1 cellular context compared by ENCODE assay signal in the genomic region with DNA sequence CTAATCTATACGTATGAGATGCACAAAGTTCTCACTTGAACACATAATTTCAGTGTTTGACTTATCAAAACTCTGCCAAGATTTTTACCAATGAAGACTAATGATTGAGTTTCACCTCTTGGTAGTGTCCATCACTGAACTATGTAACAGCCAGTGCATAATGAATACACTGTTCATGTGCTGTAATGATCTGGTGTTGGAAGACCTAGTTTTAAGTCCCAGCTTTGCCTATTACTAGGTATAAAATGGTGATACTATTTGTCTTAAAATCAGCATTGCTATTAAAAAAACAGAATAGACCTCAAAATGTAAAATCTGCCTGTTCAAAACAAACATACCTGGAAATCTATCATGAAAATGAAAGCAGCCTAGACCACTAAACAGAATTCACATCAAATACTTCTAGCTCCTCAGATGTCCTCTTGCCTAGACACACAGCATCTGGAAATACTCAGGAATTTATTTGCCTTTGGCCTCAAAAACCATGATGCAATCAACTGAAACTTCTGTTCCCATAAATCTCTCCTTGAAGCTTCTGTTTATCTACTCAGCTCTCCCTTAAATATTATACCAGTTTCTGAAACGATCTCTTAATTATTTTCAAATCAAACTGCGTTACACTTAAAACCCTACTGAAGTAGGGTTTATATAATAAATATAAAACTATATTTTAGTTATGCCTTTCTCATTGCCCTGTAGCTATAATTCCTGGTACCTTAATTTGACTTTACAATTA.
A peak's percentile ranks its signal among the peaks of the same experiment; 100 is the strongest.
TF ChIP-seq lines count a peak whose summit lies in the region.

No MANE protein-coding gene starts in this region.

TF ChIP-seq in HEK293, 187 proteins besides CTCF, POLR2A, EP300 and RAD21 (continued from another document and continues in another):
- no peak for TF ChIP-seq ZNF404 (tag by site-specific recombination; IDR thresholded peaks at IDR 0.05)
- TF ChIP-seq ZNF221 (tag by site-specific recombination; IDR thresholded peaks at IDR 0.05; ENCODE audit: borderline replicate concordance), result no peak
- no peak for TF ChIP-seq ZNF416 (tag by site-specific recombination; IDR thresholded peaks at IDR 0.05)
- no peak for TF ChIP-seq ZBTB7A (tag by site-specific recombination; IDR thresholded peaks at IDR 0.05; ENCODE audit: low read depth)
- no peak for TF ChIP-seq ZNF555 (tag by site-specific recombination; conservative IDR thresholded peaks at IDR 0.05)
- TF ChIP-seq KLF9 (tag by site-specific recombination; IDR thresholded peaks at IDR 0.05; ENCODE audit: low read depth), result no peak
- TF ChIP-seq GLIS1 (tag by site-specific recombination; IDR thresholded peaks at IDR 0.05), result no peak
- peak; percentile 65 for TF ChIP-seq FEZF1 (tag by site-specific recombination; IDR thresholded peaks at IDR 0.05)
- no peak for TF ChIP-seq ZFP41 (tag by site-specific recombination; IDR thresholded peaks at IDR 0.05; ENCODE audit: borderline replicate concordance)
- no peak for TF ChIP-seq ZNF558 (tag by site-specific recombination; IDR thresholded peaks at IDR 0.05)
- no peak for TF ChIP-seq ZNF114 (tag by site-specific recombination; IDR thresholded peaks at IDR 0.05)
- no peak for TF ChIP-seq ZNF600 (tag by site-specific recombination; IDR thresholded peaks at IDR 0.05)
- TF ChIP-seq ZNF433 (tag by site-specific recombination; IDR thresholded peaks at IDR 0.05; ENCODE audit: low read depth), result no peak
- no peak for TF ChIP-seq ZFP3 (tag by site-specific recombination; IDR thresholded peaks at IDR 0.05; ENCODE audit: low read depth)
- TF ChIP-seq ZNF184 (tag by site-specific recombination; IDR thresholded peaks at IDR 0.05), result no peak
- TF ChIP-seq ZNF274 (IDR thresholded peaks at IDR 0.05; ENCODE audit: low read length), result no peak
- TF ChIP-seq ZNF274 (tag by site-specific recombination; IDR thresholded peaks at IDR 0.05; ENCODE audit: borderline replicate concordance), result no peak
- TF ChIP-seq, protein P1, sequence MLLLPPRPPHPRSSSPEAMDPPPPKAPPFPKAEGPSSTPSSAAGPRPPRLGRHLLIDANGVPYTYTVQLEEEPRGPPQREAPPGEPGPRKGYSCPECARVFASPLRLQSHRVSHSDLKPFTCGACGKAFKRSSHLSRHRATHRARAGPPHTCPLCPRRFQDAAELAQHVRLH (tag by site-specific recombination; IDR thresholded peaks at IDR 0.05), result peak; percentile 55; the same call in 1 of the 2 replicates
- TF ChIP-seq, protein P2, sequence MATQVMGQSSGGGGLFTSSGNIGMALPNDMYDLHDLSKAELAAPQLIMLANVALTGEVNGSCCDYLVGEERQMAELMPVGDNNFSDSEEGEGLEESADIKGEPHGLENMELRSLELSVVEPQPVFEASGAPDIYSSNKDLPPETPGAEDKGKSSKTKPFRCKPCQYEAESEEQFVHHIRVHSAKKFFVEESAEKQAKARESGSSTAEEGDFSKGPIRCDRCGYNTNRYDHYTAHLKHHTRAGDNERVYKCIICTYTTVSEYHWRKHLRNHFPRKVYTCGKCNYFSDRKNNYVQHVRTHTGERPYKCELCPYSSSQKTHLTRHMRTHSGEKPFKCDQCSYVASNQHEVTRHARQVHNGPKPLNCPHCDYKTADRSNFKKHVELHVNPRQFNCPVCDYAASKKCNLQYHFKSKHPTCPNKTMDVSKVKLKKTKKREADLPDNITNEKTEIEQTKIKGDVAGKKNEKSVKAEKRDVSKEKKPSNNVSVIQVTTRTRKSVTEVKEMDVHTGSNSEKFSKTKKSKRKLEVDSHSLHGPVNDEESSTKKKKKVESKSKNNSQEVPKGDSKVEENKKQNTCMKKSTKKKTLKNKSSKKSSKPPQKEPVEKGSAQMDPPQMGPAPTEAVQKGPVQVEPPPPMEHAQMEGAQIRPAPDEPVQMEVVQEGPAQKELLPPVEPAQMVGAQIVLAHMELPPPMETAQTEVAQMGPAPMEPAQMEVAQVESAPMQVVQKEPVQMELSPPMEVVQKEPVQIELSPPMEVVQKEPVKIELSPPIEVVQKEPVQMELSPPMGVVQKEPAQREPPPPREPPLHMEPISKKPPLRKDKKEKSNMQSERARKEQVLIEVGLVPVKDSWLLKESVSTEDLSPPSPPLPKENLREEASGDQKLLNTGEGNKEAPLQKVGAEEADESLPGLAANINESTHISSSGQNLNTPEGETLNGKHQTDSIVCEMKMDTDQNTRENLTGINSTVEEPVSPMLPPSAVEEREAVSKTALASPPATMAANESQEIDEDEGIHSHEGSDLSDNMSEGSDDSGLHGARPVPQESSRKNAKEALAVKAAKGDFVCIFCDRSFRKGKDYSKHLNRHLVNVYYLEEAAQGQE (tag by site-specific recombination; IDR thresholded peaks at IDR 0.05), result no peak
- no peak for TF ChIP-seq ZNF37A (tag by site-specific recombination; IDR thresholded peaks at IDR 0.05)
- TF ChIP-seq KLF10 (tag by site-specific recombination; IDR thresholded peaks at IDR 0.05), result 0 out of 2 replicates have a peak, but pooled peaks have one; percentile 38
- no peak for TF ChIP-seq ZNF596 (tag by site-specific recombination; IDR thresholded peaks at IDR 0.05)
- TF ChIP-seq BCL11A (tag by site-specific recombination; IDR thresholded peaks at IDR 0.05; ENCODE audit: low read depth), result peak; percentile 49; the same call in 1 of the 2 replicates
- TF ChIP-seq, protein P3, sequence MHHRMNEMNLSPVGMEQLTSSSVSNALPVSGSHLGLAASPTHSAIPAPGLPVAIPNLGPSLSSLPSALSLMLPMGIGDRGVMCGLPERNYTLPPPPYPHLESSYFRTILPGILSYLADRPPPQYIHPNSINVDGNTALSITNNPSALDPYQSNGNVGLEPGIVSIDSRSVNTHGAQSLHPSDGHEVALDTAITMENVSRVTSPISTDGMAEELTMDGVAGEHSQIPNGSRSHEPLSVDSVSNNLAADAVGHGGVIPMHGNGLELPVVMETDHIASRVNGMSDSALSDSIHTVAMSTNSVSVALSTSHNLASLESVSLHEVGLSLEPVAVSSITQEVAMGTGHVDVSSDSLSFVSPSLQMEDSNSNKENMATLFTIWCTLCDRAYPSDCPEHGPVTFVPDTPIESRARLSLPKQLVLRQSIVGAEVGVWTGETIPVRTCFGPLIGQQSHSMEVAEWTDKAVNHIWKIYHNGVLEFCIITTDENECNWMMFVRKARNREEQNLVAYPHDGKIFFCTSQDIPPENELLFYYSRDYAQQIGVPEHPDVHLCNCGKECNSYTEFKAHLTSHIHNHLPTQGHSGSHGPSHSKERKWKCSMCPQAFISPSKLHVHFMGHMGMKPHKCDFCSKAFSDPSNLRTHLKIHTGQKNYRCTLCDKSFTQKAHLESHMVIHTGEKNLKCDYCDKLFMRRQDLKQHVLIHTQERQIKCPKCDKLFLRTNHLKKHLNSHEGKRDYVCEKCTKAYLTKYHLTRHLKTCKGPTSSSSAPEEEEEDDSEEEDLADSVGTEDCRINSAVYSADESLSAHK (tag by site-specific recombination; IDR thresholded peaks at IDR 0.05), result peak; percentile 76
- no peak for TF ChIP-seq MZF1 (tag by site-specific recombination; IDR thresholded peaks at IDR 0.05; ENCODE audit: borderline replicate concordance)
- TF ChIP-seq ZNF768 (tag by site-specific recombination; IDR thresholded peaks at IDR 0.05), result no peak
- no peak for TF ChIP-seq ZNF529 (tag by site-specific recombination; IDR thresholded peaks at IDR 0.05; ENCODE audit: insufficient replicate concordance)
- peak; percentile 42; the same call in 1 of the 2 replicates for TF ChIP-seq TCF7L2 (IDR thresholded peaks at IDR 0.05; ENCODE audit: borderline replicate concordance, low read depth, low read length)
- no peak for TF ChIP-seq KLF7 (tag by site-specific recombination; IDR thresholded peaks at IDR 0.05; ENCODE audit: borderline replicate concordance)
- TF ChIP-seq, protein P4, sequence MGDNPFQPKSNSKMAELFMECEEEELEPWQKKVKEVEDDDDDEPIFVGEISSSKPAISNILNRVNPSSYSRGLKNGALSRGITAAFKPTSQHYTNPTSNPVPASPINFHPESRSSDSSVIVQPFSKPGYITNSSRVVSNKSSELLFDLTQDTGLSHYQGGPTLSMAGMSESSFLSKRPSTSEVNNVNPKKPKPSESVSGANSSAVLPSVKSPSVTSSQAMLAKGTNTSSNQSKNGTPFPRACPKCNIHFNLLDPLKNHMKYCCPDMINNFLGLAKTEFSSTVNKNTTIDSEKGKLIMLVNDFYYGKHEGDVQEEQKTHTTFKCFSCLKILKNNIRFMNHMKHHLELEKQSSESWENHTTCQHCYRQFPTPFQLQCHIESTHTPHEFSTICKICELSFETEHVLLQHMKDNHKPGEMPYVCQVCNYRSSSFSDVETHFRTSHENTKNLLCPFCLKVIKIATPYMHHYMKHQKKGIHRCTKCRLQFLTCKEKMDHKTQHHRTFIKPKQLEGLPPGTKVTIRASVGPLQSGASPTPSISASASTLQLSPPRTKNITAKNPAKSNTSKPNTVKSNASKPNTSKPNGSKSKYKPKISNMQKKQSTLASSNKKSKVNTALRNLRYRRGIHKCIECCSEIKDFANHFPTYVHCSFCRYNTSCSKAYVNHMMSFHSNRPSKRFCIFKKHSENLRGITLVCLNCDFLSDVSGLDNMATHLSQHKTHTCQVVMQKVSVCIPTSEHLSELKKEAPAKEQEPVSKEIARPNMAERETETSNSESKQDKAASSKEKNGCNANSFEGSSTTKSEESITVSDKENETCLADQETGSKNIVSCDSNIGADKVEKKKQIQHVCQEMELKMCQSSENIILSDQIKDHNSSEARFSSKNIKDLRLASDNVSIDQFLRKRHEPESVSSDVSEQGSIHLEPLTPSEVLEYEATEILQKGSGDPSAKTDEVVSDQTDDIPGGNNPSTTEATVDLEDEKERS (tag by site-specific recombination; IDR thresholded peaks at IDR 0.05), result no peak
- peak; percentile 73 for TF ChIP-seq ZXDB (tag by site-specific recombination; IDR thresholded peaks at IDR 0.05)
- TF ChIP-seq, protein P5, sequence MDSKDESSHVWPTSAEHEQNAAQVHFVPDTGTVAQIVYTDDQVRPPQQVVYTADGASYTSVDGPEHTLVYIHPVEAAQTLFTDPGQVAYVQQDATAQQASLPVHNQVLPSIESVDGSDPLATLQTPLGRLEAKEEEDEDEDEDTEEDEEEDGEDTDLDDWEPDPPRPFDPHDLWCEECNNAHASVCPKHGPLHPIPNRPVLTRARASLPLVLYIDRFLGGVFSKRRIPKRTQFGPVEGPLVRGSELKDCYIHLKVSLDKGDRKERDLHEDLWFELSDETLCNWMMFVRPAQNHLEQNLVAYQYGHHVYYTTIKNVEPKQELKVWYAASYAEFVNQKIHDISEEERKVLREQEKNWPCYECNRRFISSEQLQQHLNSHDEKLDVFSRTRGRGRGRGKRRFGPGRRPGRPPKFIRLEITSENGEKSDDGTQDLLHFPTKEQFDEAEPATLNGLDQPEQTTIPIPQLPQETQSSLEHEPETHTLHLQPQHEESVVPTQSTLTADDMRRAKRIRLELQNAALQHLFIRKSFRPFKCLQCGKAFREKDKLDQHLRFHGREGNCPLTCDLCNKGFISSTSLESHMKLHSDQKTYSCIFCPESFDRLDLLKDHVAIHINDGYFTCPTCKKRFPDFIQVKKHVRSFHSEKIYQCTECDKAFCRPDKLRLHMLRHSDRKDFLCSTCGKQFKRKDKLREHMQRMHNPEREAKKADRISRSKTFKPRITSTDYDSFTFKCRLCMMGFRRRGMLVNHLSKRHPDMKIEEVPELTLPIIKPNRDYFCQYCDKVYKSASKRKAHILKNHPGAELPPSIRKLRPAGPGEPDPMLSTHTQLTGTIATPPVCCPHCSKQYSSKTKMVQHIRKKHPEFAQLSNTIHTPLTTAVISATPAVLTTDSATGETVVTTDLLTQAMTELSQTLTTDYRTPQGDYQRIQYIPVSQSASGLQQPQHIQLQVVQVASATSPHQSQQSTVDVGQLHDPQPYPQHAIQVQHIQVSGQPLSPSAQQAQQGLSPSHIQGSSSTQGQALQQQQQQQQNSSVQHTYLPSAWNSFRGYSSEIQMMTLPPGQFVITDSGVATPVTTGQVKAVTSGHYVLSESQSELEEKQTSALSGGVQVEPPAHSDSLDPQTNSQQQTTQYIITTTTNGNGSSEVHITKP (tag by site-specific recombination; IDR thresholded peaks at IDR 0.05), result peak; percentile 89
- TF ChIP-seq ZNF248 (tag by site-specific recombination; IDR thresholded peaks at IDR 0.05), result no peak
- TF ChIP-seq ZNF140 (tag by site-specific recombination; IDR thresholded peaks at IDR 0.05), result no peak
- TF ChIP-seq IKZF3 (tag by site-specific recombination; IDR thresholded peaks at IDR 0.05), result peak; percentile 89
- no peak for TF ChIP-seq ZNF214 (tag by site-specific recombination; IDR thresholded peaks at IDR 0.05; ENCODE audit: borderline replicate concordance)
- TF ChIP-seq OSR2 (tag by site-specific recombination; IDR thresholded peaks at IDR 0.05), result peak; percentile 91
- TF ChIP-seq, protein P6, sequence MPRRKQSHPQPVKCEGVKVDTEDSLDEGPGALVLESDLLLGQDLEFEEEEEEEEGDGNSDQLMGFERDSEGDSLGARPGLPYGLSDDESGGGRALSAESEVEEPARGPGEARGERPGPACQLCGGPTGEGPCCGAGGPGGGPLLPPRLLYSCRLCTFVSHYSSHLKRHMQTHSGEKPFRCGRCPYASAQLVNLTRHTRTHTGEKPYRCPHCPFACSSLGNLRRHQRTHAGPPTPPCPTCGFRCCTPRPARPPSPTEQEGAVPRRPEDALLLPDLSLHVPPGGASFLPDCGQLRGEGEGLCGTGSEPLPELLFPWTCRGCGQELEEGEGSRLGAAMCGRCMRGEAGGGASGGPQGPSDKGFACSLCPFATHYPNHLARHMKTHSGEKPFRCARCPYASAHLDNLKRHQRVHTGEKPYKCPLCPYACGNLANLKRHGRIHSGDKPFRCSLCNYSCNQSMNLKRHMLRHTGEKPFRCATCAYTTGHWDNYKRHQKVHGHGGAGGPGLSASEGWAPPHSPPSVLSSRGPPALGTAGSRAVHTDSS (tag by site-specific recombination; IDR thresholded peaks at IDR 0.05), result no peak
- TF ChIP-seq ZNF16 (tag by site-specific recombination; IDR thresholded peaks at IDR 0.05; ENCODE audit: low read depth), result no peak
- TF ChIP-seq, protein P7, sequence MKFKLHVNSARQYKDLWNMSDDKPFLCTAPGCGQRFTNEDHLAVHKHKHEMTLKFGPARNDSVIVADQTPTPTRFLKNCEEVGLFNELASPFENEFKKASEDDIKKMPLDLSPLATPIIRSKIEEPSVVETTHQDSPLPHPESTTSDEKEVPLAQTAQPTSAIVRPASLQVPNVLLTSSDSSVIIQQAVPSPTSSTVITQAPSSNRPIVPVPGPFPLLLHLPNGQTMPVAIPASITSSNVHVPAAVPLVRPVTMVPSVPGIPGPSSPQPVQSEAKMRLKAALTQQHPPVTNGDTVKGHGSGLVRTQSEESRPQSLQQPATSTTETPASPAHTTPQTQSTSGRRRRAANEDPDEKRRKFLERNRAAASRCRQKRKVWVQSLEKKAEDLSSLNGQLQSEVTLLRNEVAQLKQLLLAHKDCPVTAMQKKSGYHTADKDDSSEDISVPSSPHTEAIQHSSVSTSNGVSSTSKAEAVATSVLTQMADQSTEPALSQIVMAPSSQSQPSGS (tag by site-specific recombination; IDR thresholded peaks at IDR 0.05; ENCODE audit: low read depth), result peak; percentile 85
- peak; percentile 28; the same call in 1 of the 2 replicates for TF ChIP-seq SP3 (tag by site-specific recombination; IDR thresholded peaks at IDR 0.05)
- TF ChIP-seq ZSCAN30 (tag by site-specific recombination; IDR thresholded peaks at IDR 0.05), result no peak
